ENCODE assay signal across 1 cellular context in the genomic region with DNA sequence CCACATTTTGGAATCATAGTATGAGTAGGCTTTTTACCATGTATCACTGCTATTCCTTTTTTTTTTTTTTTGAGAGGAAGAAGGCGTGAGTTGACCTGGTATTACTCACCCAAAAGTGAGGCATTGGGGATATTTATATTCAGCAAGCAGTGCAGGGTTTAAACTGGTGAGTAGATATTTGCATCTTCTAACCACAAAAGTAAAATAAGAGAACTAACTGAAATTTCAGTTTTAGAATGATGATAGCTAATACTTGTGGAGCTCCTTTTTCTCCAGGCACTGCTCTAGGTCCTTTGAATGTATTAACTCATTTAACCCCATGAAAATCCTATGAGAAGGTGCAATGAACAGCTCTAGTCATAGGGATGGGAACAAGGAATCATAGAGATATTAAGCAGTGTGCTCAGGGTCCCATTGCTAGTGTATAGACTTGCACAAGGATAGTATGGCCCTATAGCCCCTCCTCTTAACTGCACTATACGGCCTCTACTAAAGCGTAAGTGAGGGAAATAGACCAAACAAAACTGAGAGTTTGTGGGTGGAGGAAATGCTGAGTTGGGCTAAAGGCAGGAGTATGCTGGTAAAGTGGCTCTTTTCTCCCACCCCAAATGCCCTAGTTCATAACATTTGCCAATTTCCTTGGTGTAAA.
TF ChIP-seq lines count a peak whose summit lies in the region.

No MANE protein-coding gene starts in this region.

TF ChIP-seq in GM12878, 131 proteins besides CTCF, POLR2A, EP300 and RAD21 (continued from another document and continues in another):
- TF ChIP-seq NKRF (conservative IDR thresholded peaks at IDR 0.05) (no peak), SUZ12 (IDR thresholded peaks at IDR 0.05; ENCODE audit: unreplicated experiment) (no peak), RFX5 (IDR thresholded peaks at IDR 0.05; ENCODE audit: low read depth, low read length) (no peak), EED (IDR thresholded peaks at IDR 0.05; ENCODE audit: low read depth) (peak; percentile 44), NFIC (IDR thresholded peaks at IDR 0.05; ENCODE audit: low read depth, low read length) (peak; percentile 99), FOS (IDR thresholded peaks at IDR 0.05; ENCODE audit: borderline replicate concordance, extremely low read depth, insufficient read length) (no peak), CREB1 (IDR thresholded peaks at IDR 0.05; ENCODE audit: low read depth) (peak; percentile 50; the same call in 1 of the 2 replicates), E4F1 (IDR thresholded peaks at IDR 0.05; ENCODE audit: borderline replicate concordance, partially characterized antibody) (no peak), ZNF24 (IDR thresholded peaks at IDR 0.05) (0 out of 2 replicates have a peak, but pooled peaks have one; percentile 29), GATAD2B (conservative IDR thresholded peaks at IDR 0.05; ENCODE audit: low read depth) (no peak), NR2C2 (IDR thresholded peaks at IDR 0.05; ENCODE audit: borderline replicate concordance, control insufficient read depth, insufficient read length, low read depth) (no peak), SMAD5 (IDR thresholded peaks at IDR 0.05; ENCODE audit: low read depth) (no peak; the same call in 1 of the 2 replicates), ZBTB40 (IDR thresholded peaks at IDR 0.05; ENCODE audit: borderline replicate concordance) (no peak), BHLHE40 (IDR thresholded peaks at IDR 0.05; ENCODE audit: borderline replicate concordance in 1 of 2, low read depth in 2 of 2, low read length in 1 of 2) (peak; percentile 53 to 82; a peak in 3 of 4 replicates), RBBP5 (conservative IDR thresholded peaks at IDR 0.05) (no peak), SIX5 (IDR thresholded peaks at IDR 0.05; ENCODE audit: low read depth, low read length, severe bottlenecking) (no peak), ZNF384 (IDR thresholded peaks at IDR 0.05; ENCODE audit: borderline replicate concordance, low read depth, low read length) (peak; percentile 94), FOXM1 (IDR thresholded peaks at IDR 0.05; ENCODE audit: low read depth, low read length) (peak; percentile 98), SUPT20H (IDR thresholded peaks at IDR 0.05; ENCODE audit: borderline replicate concordance, control insufficient read depth, low read depth, low read length) (no peak), CREM (IDR thresholded peaks at IDR 0.05; ENCODE audit: low read depth) (peak; percentile 82; the same call in 1 of the 2 replicates), PAX5 (IDR thresholded peaks at IDR 0.05; ENCODE audit: borderline replicate concordance, low read depth, low read length) (peak; percentile 66), HDAC2 (IDR thresholded peaks at IDR 0.05) (no peak), POU2F2 (IDR thresholded peaks at IDR 0.05; ENCODE audit: borderline replicate concordance, low read depth, low read length) (peak; percentile 92), ATF3 (IDR thresholded peaks at IDR 0.05; ENCODE audit: borderline replicate concordance, extremely low read depth, low read depth, low read length) (no peak), NBN (IDR thresholded peaks at IDR 0.05) (no peak), RCOR1 (conservative IDR thresholded peaks at IDR 0.05; ENCODE audit: low read depth, low read length) (peak; percentile 93), YY1 (IDR thresholded peaks at IDR 0.05; ENCODE audit: low read depth, low read length) (no peak), POLR2AphosphoS5 (IDR thresholded peaks at IDR 0.05; ENCODE audit: low read length) (no peak; the same call in 1 of the 2 replicates), PAX8 (IDR thresholded peaks at IDR 0.05) (no peak)
- TF ChIP-seq, protein P1, sequence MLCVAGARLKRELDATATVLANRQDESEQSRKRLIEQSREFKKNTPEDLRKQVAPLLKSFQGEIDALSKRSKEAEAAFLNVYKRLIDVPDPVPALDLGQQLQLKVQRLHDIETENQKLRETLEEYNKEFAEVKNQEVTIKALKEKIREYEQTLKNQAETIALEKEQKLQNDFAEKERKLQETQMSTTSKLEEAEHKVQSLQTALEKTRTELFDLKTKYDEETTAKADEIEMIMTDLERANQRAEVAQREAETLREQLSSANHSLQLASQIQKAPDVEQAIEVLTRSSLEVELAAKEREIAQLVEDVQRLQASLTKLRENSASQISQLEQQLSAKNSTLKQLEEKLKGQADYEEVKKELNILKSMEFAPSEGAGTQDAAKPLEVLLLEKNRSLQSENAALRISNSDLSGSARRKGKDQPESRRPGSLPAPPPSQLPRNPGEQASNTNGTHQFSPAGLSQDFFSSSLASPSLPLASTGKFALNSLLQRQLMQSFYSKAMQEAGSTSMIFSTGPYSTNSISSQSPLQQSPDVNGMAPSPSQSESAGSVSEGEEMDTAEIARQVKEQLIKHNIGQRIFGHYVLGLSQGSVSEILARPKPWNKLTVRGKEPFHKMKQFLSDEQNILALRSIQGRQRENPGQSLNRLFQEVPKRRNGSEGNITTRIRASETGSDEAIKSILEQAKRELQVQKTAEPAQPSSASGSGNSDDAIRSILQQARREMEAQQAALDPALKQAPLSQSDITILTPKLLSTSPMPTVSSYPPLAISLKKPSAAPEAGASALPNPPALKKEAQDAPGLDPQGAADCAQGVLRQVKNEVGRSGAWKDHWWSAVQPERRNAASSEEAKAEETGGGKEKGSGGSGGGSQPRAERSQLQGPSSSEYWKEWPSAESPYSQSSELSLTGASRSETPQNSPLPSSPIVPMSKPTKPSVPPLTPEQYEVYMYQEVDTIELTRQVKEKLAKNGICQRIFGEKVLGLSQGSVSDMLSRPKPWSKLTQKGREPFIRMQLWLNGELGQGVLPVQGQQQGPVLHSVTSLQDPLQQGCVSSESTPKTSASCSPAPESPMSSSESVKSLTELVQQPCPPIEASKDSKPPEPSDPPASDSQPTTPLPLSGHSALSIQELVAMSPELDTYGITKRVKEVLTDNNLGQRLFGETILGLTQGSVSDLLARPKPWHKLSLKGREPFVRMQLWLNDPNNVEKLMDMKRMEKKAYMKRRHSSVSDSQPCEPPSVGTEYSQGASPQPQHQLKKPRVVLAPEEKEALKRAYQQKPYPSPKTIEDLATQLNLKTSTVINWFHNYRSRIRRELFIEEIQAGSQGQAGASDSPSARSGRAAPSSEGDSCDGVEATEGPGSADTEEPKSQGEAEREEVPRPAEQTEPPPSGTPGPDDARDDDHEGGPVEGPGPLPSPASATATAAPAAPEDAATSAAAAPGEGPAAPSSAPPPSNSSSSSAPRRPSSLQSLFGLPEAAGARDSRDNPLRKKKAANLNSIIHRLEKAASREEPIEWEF (IDR thresholded peaks at IDR 0.05; ENCODE audit: insufficient replicate concordance, low read depth, low read length): no peak
- TF ChIP-seq, protein P2, sequence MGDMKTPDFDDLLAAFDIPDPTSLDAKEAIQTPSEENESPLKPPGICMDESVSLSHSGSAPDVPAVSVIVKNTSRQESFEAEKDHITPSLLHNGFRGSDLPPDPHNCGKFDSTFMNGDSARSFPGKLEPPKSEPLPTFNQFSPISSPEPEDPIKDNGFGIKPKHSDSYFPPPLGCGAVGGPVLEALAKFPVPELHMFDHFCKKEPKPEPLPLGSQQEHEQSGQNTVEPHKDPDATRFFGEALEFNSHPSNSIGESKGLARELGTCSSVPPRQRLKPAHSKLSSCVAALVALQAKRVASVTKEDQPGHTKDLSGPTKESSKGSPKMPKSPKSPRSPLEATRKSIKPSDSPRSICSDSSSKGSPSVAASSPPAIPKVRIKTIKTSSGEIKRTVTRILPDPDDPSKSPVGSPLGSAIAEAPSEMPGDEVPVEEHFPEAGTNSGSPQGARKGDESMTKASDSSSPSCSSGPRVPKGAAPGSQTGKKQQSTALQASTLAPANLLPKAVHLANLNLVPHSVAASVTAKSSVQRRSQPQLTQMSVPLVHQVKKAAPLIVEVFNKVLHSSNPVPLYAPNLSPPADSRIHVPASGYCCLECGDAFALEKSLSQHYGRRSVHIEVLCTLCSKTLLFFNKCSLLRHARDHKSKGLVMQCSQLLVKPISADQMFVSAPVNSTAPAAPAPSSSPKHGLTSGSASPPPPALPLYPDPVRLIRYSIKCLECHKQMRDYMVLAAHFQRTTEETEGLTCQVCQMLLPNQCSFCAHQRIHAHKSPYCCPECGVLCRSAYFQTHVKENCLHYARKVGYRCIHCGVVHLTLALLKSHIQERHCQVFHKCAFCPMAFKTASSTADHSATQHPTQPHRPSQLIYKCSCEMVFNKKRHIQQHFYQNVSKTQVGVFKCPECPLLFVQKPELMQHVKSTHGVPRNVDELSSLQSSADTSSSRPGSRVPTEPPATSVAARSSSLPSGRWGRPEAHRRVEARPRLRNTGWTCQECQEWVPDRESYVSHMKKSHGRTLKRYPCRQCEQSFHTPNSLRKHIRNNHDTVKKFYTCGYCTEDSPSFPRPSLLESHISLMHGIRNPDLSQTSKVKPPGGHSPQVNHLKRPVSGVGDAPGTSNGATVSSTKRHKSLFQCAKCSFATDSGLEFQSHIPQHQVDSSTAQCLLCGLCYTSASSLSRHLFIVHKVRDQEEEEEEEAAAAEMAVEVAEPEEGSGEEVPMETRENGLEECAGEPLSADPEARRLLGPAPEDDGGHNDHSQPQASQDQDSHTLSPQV (IDR thresholded peaks at IDR 0.05): no peak
- TF ChIP-seq, protein P3, sequence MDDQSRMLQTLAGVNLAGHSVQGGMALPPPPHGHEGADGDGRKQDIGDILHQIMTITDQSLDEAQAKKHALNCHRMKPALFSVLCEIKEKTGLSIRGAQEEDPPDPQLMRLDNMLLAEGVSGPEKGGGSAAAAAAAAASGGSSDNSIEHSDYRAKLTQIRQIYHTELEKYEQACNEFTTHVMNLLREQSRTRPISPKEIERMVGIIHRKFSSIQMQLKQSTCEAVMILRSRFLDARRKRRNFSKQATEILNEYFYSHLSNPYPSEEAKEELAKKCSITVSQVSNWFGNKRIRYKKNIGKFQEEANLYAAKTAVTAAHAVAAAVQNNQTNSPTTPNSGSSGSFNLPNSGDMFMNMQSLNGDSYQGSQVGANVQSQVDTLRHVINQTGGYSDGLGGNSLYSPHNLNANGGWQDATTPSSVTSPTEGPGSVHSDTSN (IDR thresholded peaks at IDR 0.05; ENCODE audit: insufficient replicate concordance, low read depth, low read length): no peak
